In genomic region chr18:79478484-79479113, GRCh38 we compare ENCODE assay signal across 22 cellular contexts.
DNase-seq lines count a peak whose midpoint lies in the region; ATAC-seq, FAIRE-seq and TF ChIP-seq lines count a peak whose summit lies in the region.
"Had no signal": no experiment of that assay in that cellular context is flagged by ENCODE, and none has a peak within 500 bp of the region (broad histone marks: within the 10 kb centered on the region; RNA-seq: fewer than 3 reads in every experiment).

No MANE protein-coding gene starts in this region.

- CTCF ChIA-PET in naive thymus-derived CD4-positive, alpha-beta T cell (lab: Charles Lee): interaction anchor here (1.2 to 1.4 kb wide), 2 partner anchors 13 to 29 kb away, joined by 3 to 4 read pairs; no protein-coding TSS in a partner anchor
- CTCF ChIA-PET in HEK293T (lab: Yijun Ruan, JAX): interaction anchor here (0.6 kb wide), 1 partner anchor 391 kb away, joined by 3 read pairs; no protein-coding TSS in a partner anchor

- H3K36me3 ChIP-seq in naive thymus-derived CD4-positive, alpha-beta T cell (ENCODE audit: control insufficient read depth in 2 of 3, insufficient read depth in 3 of 3, low read length in 3 of 3): peaks cover 0 to 53% (median 2%) of the 10 kb centered on the region in 3 experiments
- H3K36me3 ChIP-seq: cardiac muscle cell, uterus had no signal

- no peaks in the 10 kb centered on the region for H3K27me3 ChIP-seq in naive thymus-derived CD4-positive, alpha-beta T cell (ENCODE audit: control insufficient read depth in 2 of 2, insufficient read depth in 2 of 2, low read length in 2 of 2)
- H3K27me3 ChIP-seq: cardiac muscle cell, esophagus muscularis mucosa, uterus had no signal

- H3K4me1 Mint-ChIP-seq in natural killer cell treated with Interleukin-12 subunit alpha and Interleukin-12 subunit beta and Interleukin-15 and Interleukin-18, amount 100 ng/mL, for 72 hours (ENCODE audit: low read depth in 2 of 2): no peaks in the 10 kb centered on the region
- no peaks in the 10 kb centered on the region for H3K4me1 Mint-ChIP-seq in natural killer cell
- H3K4me1 Mint-ChIP-seq in naive thymus-derived CD4-positive, alpha-beta T cell: peaks cover 2 to 23% (median 13%) of the 10 kb centered on the region in 7 donors
- H3K4me1 Mint-ChIP-seq: activated CD4-positive, alpha-beta memory T cell treated with anti-CD3 and anti-CD28 coated beads, Interleukin-2, amount 10 ng/mL, durations not matched to agents 7 days and 5 days had no signal

- H3K27me3 Mint-ChIP-seq in natural killer cell treated with Interleukin-12 subunit alpha and Interleukin-12 subunit beta and Interleukin-15 and Interleukin-18, amount 100 ng/mL, for 72 hours: no peaks in the 10 kb centered on the region
- H3K27me3 Mint-ChIP-seq in natural killer cell (ENCODE audit: low read depth in 2 of 2): no peaks in the 10 kb centered on the region
- no peaks in the 10 kb centered on the region for H3K27me3 Mint-ChIP-seq in naive thymus-derived CD4-positive, alpha-beta T cell
- H3K27me3 Mint-ChIP-seq: activated CD4-positive, alpha-beta memory T cell treated with anti-CD3 and anti-CD28 coated beads, Interleukin-2, amount 10 ng/mL, durations not matched to agents 7 days and 5 days had no signal

- H3K9me3 ChIP-seq in naive thymus-derived CD4-positive, alpha-beta T cell (ENCODE audit: control insufficient read depth in 2 of 3, low read length in 3 of 3): no peaks in the 10 kb centered on the region
- H3K9me3 ChIP-seq: esophagus muscularis mucosa, uterus had no signal

- peaks cover 0 to 11% of the 10 kb centered on the region in 2 donors for H3K4me1 ChIP-seq in naive thymus-derived CD4-positive, alpha-beta T cell (ENCODE audit: control insufficient read depth in 2 of 2, insufficient read depth in 2 of 2, low read length in 2 of 2)
- H3K4me1 ChIP-seq: esophagus muscularis mucosa, uterus had no signal

- intact Hi-C loops in natural killer cell (cut with micrococcal nuclease): no loop called here
- intact Hi-C loops in naive thymus-derived CD4-positive, alpha-beta T cell (cut with micrococcal nuclease): loop anchor here in 1 of 2 donors (5.0 kb wide), 1 partner anchor 44 kb away; no protein-coding TSS in a partner anchor

- H3K4me3 Mint-ChIP-seq in natural killer cell treated with Interleukin-12 subunit alpha and Interleukin-12 subunit beta and Interleukin-15 and Interleukin-18, amount 100 ng/mL, for 72 hours: no peak overlapping the region
- no peak overlapping the region for H3K4me3 Mint-ChIP-seq in natural killer cell
- H3K4me3 Mint-ChIP-seq in naive thymus-derived CD4-positive, alpha-beta T cell: peak overlapping the region in 1 of 10 donors; percentile 30
- H3K4me3 Mint-ChIP-seq: activated CD4-positive, alpha-beta memory T cell treated with anti-CD3 and anti-CD28 coated beads, Interleukin-2, amount 10 ng/mL, durations not matched to agents 7 days and 5 days; activated T-helper 1 cell treated with anti-CD3 and anti-CD28 coated beads, Interleukin-12 subunit alpha, Interleukin-12 subunit beta, Interleukin-2, Interleukin-4 antibody, amounts not matched to agents 30 ng/mL and 10 ng/mL and 1 ng/mL, durations not matched to agents 14 hours and 24 hours and 36 hours; neural crest cell had no signal

- POLR2A ChIA-PET in naive thymus-derived CD4-positive, alpha-beta T cell (lab: Charles Lee): interaction anchor here (1.4 kb wide), 1 partner anchor 45 kb away, joined by 6 read pairs; no protein-coding TSS in a partner anchor
- POLR2A ChIA-PET in HEK293T (lab: Yijun Ruan, JAX): no interaction called here

- H3K36me3 Mint-ChIP-seq in natural killer cell treated with Interleukin-12 subunit alpha and Interleukin-12 subunit beta and Interleukin-15 and Interleukin-18, amount 100 ng/mL, for 72 hours: no peaks in the 10 kb centered on the region
- H3K36me3 Mint-ChIP-seq in natural killer cell: no peaks in the 10 kb centered on the region
- H3K36me3 Mint-ChIP-seq in naive thymus-derived CD4-positive, alpha-beta T cell: peaks cover 0 to 15% (median 8%) of the 10 kb centered on the region in 5 donors

- FAIRE-seq in urothelium cell line (lab: Jason Lieb, UNC): peak; percentile 37

- H3K9me3 Mint-ChIP-seq in natural killer cell treated with Interleukin-12 subunit alpha and Interleukin-12 subunit beta and Interleukin-15 and Interleukin-18, amount 100 ng/mL, for 72 hours: no peaks in the 10 kb centered on the region
- no peaks in the 10 kb centered on the region for H3K9me3 Mint-ChIP-seq in natural killer cell
- peaks cover 0 to 1% (median 0%) of the 10 kb centered on the region in 11 donors for H3K9me3 Mint-ChIP-seq in naive thymus-derived CD4-positive, alpha-beta T cell
- H3K9me3 Mint-ChIP-seq: activated CD4-positive, alpha-beta memory T cell treated with anti-CD3 and anti-CD28 coated beads, Interleukin-2, amount 10 ng/mL, durations not matched to agents 7 days and 5 days; activated T-helper 1 cell treated with anti-CD3 and anti-CD28 coated beads, Interleukin-12 subunit alpha, Interleukin-12 subunit beta, Interleukin-2, Interleukin-4 antibody, amounts not matched to agents 30 ng/mL and 10 ng/mL and 1 ng/mL, durations not matched to agents 14 hours and 24 hours and 36 hours; neural crest cell had no signal

- no peak for ATAC-seq in natural killer cell treated with Interleukin-12 subunit alpha and Interleukin-12 subunit beta and Interleukin-15 and Interleukin-18, amount 100 ng/mL, for 72 hours
- ATAC-seq in natural killer cell: no peak
- ATAC-seq in esophagus mucosa: peak; percentile 18
- ATAC-seq in naive thymus-derived CD4-positive, alpha-beta T cell: no peak
- ATAC-seq: HCT116 had no signal

- TF ChIP-seq CTCF in natural killer cell (IDR thresholded peaks at IDR 0.05): no peak

- H3K4me3 ChIP-seq in naive thymus-derived CD4-positive, alpha-beta T cell (ENCODE audit: low read length): no peak overlapping the region
- H3K4me3 ChIP-seq: cardiac muscle cell, esophagus muscularis mucosa, uterus had no signal

- H3K27ac ChIP-seq in naive thymus-derived CD4-positive, alpha-beta T cell (ENCODE audit: low read depth, low read length): peak overlapping the region; percentile 49
- H3K27ac ChIP-seq: cardiac muscle cell, esophagus muscularis mucosa, uterus, VCaP had no signal

- no peak overlapping the region for H3K27ac Mint-ChIP-seq in natural killer cell treated with Interleukin-12 subunit alpha and Interleukin-12 subunit beta and Interleukin-15 and Interleukin-18, amount 100 ng/mL, for 72 hours
- no peak overlapping the region for H3K27ac Mint-ChIP-seq in natural killer cell
- H3K27ac Mint-ChIP-seq in naive thymus-derived CD4-positive, alpha-beta T cell: peak overlapping the region; percentile 57 to 97 (median 84)
- H3K27ac Mint-ChIP-seq: activated CD4-positive, alpha-beta memory T cell treated with anti-CD3 and anti-CD28 coated beads, Interleukin-2, amount 10 ng/mL, durations not matched to agents 7 days and 5 days had no signal

- peak; percentile 20 for DNase-seq in natural killer cell treated with Interleukin-12 subunit alpha and Interleukin-12 subunit beta and Interleukin-15 and Interleukin-18, amount 100 ng/mL, for 72 hours (ENCODE audit: low spot score)
- DNase-seq in natural killer cell (no peak), urothelium cell line (ENCODE audit: low spot score) (no peak), HEK293T (ENCODE audit: extremely low spot score) (no peak), H4 (ENCODE audit: low spot score) (no peak), HCEC 1CT (no peak)
- no peak for DNase-seq in naive thymus-derived CD4-positive, alpha-beta T cell
- DNase-seq: activated CD4-positive, alpha-beta memory T cell treated with anti-CD3 and anti-CD28 coated beads, Interleukin-2, amount 10 ng/mL, durations not matched to agents 7 days and 5 days; COR-L47; Karpas-422; NCI-H1092 treated with DMSO at 0.1 percent for 48 hours; NCI-H524 treated with DMSO at 0.1 percent for 48 hours; SHP77 treated with DMSO at 0.1 percent for 48 hours; stimulated activated CD4-positive, alpha-beta T cell treated with anti-CD3 and anti-CD28 coated beads, Interleukin-15, amount 100 ng/mL, for 24 hours; uterus had no signal

TF ChIP-seq in HEK293T, 16 proteins besides CTCF, POLR2A, EP300 and RAD21:
- TF ChIP-seq SUZ12 (IDR thresholded peaks at IDR 0.05) (no peak), FOXA1 (IDR thresholded peaks at IDR 0.05) (no peak), TARDBP (IDR thresholded peaks at IDR 0.05) (no peak), ELF4 (IDR thresholded peaks at IDR 0.05) (no peak), ARNT (IDR thresholded peaks at IDR 0.05) (no peak)
TF ChIP-seq in HEK293T: peak in this region for 0.

Comparison
In these comparisons a context has a peak if more than half of its experiments do, and no peak if none do; other contexts are left out.
1. H3K27ac Mint-ChIP-seq: peak in naive thymus-derived CD4-positive, alpha-beta T cell (9 of 9); none in natural killer cell treated with Interleukin-12 subunit alpha and Interleukin-12 subunit beta and Interleukin-15 and Interleukin-18, amount 100 ng/mL, for 72 hours (0 of 2) and natural killer cell (0 of 2).